In the genomic region with DNA sequence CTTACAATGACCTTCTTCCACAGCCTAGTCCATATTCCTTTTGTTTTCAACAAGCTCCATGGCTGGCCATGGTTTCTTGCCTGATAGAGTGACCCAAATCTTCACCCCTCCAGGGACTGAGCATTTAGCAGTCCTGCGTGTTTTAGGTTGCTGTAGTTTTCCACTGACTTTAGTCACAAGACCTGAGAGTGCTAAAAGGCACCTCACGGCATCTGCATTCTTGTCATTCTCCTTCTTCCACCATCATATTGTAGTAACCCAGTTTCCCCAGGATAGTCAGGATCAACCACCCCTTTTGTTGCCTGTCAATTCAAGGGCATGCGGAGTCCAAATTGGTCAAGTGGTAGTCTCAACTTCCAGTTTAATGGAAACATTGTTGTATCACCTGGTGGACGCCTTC, we compare ENCODE assay signal across 10 cellular contexts. TPM values are rescaled to one million over a fixed set of nuclear protein-coding genes. Genes with fewer than 3 reads are reported as not detected.
"Had no signal": no experiment of that assay in that cellular context is flagged by ENCODE, and none has a peak within 500 bp of the region (broad histone marks: within the 10 kb centered on the region; RNA-seq: fewer than 3 reads in every experiment).

No MANE protein-coding gene starts in this region.

- FAIRE-seq: HTR-8/SVneo had no signal

- ATAC-seq: HCT116 had no signal

- H3K4me2 ChIP-seq: KMS-11 had no signal

- H3K4me3 Mint-ChIP-seq: HFFc6 had no signal

- H3K36me3 ChIP-seq: HAP-1 had no signal

- H3K4me1 ChIP-seq: HAP-1 had no signal

- H3K27ac ChIP-seq: KMS-11 had no signal

- H3K9ac ChIP-seq: KMS-11 had no signal

- DNase-seq: GOT3, H7, HFFc6, IMR-90, KBM-7 had no signal

- H3K4me3 ChIP-seq: HAP-1 had no signal

- H3K27ac Mint-ChIP-seq: HFFc6 had no signal

RNA-seq across cellular contexts. Expression of gene HTR3C, which starts 20.8 kb away (rescaled TPM):
- total RNA-seq: H7, HFFc6, HT-29, IMR-90 had no signal
- polyA plus RNA-seq: IMR-90 had no signal

RNA-seq across cellular contexts. Expression of gene HTR3E, which starts 23.2 kb away (rescaled TPM):
- total RNA-seq: H7, HFFc6, HT-29, IMR-90 had no signal
- polyA plus RNA-seq: IMR-90 had no signal

RNA-seq across cellular contexts. Expression of gene HTR3D, which starts 42.1 kb away (rescaled TPM):
- total RNA-seq: H7, HFFc6, HT-29, IMR-90 had no signal
- polyA plus RNA-seq: IMR-90 had no signal
